ENCODE assay signal across 8 cellular contexts in the genomic region with DNA sequence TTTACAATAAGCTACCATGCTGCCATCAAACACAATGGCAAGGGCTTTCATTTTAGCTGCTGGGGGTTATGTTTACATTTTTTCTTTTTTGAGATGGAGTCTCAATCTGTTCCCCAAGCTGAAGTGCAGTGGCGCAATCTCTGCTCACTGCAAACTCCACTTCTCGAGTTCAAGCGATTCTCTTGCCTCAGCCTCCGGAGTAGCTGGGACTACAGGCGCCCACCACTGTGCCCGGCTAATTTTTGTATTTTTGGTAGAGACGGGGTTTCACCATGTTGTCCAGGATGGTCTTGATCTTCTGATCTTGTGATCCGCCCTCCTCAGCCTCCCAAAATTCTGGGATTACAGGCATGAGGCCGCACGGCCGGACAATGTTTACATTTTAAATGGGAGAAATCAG. TPM values are rescaled to one million over a fixed set of nuclear protein-coding genes. Genes with fewer than 3 reads are reported as not detected.
DNase-seq lines count a peak whose midpoint lies in the region; ATAC-seq and TF ChIP-seq lines count a peak whose summit lies in the region.
"Not testable (repeated sequence)": the region's sequence is repeated elsewhere in the genome, so short reads cannot be mapped to it uniquely, and the experiment has no call there.

No MANE protein-coding gene starts in this region.

- H3K4me1 Mint-ChIP-seq in T-cell (peaks cover 33 to 56% (median 38%) of the 10 kb centered on the region in 3 donors), neural crest cell (peaks cover 20% of the 10 kb centered on the region)
- H3K4me1 Mint-ChIP-seq in activated naive CD8-positive, alpha-beta T cell (ENCODE audit: low read depth) = peaks cover 27% of the 10 kb centered on the region
- peaks cover 14 to 17% of the 10 kb centered on the region in 2 donors for H3K4me1 Mint-ChIP-seq in effector memory CD8-positive, alpha-beta T cell (ENCODE audit: low read depth in 2 of 2)
- H3K4me1 Mint-ChIP-seq in stimulated activated naive CD8-positive, alpha-beta T cell treated with anti-CD3 and anti-CD28 coated beads, Interleukin-15, Interleukin-2, amounts not matched to agents 100 ng/mL and 50 ng/mL, for 24 hours (ENCODE audit: low read depth) = peaks cover 57% of the 10 kb centered on the region

- 82% methylated on average over 11 of the region's 11 CpGs for WGBS in HUES64

- H3K27ac ChIP-seq in BLaER1 treated with 17β-estradiol and CSF1 and Interleukin-3, amounts not matched to agents 10 nM and 100 nM = peak overlapping the region in 10 of 11 experiments; percentile 66 to 95 (median 84); a peak in 17 of 22 replicates
- H3K27ac ChIP-seq in HUES64 (ENCODE audit: low read depth, low read length) = not testable (repeated sequence)

- not testable (repeated sequence) for H3K9me3 ChIP-seq in BLaER1 treated with 17β-estradiol and CSF1 and Interleukin-3, amounts not matched to agents 10 nM and 100 nM (replicated peaks in 1 of 11); HUES64 (ENCODE audit: insufficient read depth, low read depth, low read length); iPS-18c (ENCODE audit: control insufficient read depth, insufficient read depth, low read length)

- peaks cover 24 to 68% (median 46%) of the 10 kb centered on the region in 10 experiments for H3K4me1 ChIP-seq in BLaER1 treated with 17β-estradiol and CSF1 and Interleukin-3, amounts not matched to agents 10 nM and 100 nM
- H3K4me1 ChIP-seq in HUES64 (ENCODE audit: insufficient read depth, low read length) = not testable (repeated sequence)

- not testable (repeated sequence) for H3K9me3 Mint-ChIP-seq in T-cell; activated naive CD8-positive, alpha-beta T cell (ENCODE audit: low read depth); effector memory CD8-positive, alpha-beta T cell; neural crest cell; stimulated activated naive CD8-positive, alpha-beta T cell treated with anti-CD3 and anti-CD28 coated beads, Interleukin-15, Interleukin-2, amounts not matched to agents 100 ng/mL and 50 ng/mL, for 24 hours

- peak overlapping the region; percentile 78 to 96 (median 88) for H3K9ac ChIP-seq in BLaER1 treated with 17β-estradiol and CSF1 and Interleukin-3, amounts not matched to agents 10 nM and 100 nM
- peak overlapping the region; percentile 96 for H3K9ac ChIP-seq in HUES64 (ENCODE audit: low read depth, low read length)

- H3K36me3 Mint-ChIP-seq in T-cell = peaks cover 33% of the 10 kb centered on the region
- not testable (repeated sequence) for H3K36me3 Mint-ChIP-seq in activated naive CD8-positive, alpha-beta T cell; neural crest cell (ENCODE audit: low read depth)
- peaks cover 58% of the 10 kb centered on the region for H3K36me3 Mint-ChIP-seq in effector memory CD8-positive, alpha-beta T cell (ENCODE audit: insufficient read depth)
- H3K36me3 Mint-ChIP-seq in stimulated activated naive CD8-positive, alpha-beta T cell treated with anti-CD3 and anti-CD28 coated beads, Interleukin-15, Interleukin-2, amounts not matched to agents 100 ng/mL and 50 ng/mL, for 24 hours (ENCODE audit: low read depth) = peaks cover 74% of the 10 kb centered on the region

- CTCF ChIA-PET in T-cell (lab: Charles Lee) = interaction anchor here (0.6 kb wide), 2 partner anchors 263 to 454 kb away, joined by 3 read pairs; no protein-coding TSS in a partner anchor

- POLR2A ChIA-PET in T-cell (lab: Charles Lee) = not testable (repeated sequence)

- peak overlapping the region; percentile 81 to 99 (median 87) for H3K4me2 ChIP-seq in BLaER1 treated with 17β-estradiol and CSF1 and Interleukin-3, amounts not matched to agents 10 nM and 100 nM

- peak overlapping the region; percentile 79 to 99 (median 92) for H3K4me3 ChIP-seq in BLaER1 treated with 17β-estradiol and CSF1 and Interleukin-3, amounts not matched to agents 10 nM and 100 nM
- H3K4me3 ChIP-seq in HUES64 (ENCODE audit: low read length) (peak overlapping the region; percentile 99), iPS-18c (ENCODE audit: insufficient read depth, low read depth, low read length) (peak overlapping the region; percentile 98; the same call in 1 of the 2 replicates)

- not testable (repeated sequence) for H3K27me3 Mint-ChIP-seq in T-cell; activated naive CD8-positive, alpha-beta T cell; effector memory CD8-positive, alpha-beta T cell; neural crest cell (ENCODE audit: low read depth); stimulated activated naive CD8-positive, alpha-beta T cell treated with anti-CD3 and anti-CD28 coated beads, Interleukin-15, Interleukin-2, amounts not matched to agents 100 ng/mL and 50 ng/mL, for 24 hours

- H3K36me3 ChIP-seq in BLaER1 treated with 17β-estradiol and CSF1 and Interleukin-3, amounts not matched to agents 10 nM and 100 nM = peaks cover 47 to 75% (median 65%) of the 10 kb centered on the region in 11 experiments
- H3K36me3 ChIP-seq in HUES64 (ENCODE audit: insufficient read depth, low read length) = peaks cover 61% of the 10 kb centered on the region

- peak overlapping the region; percentile 89 to 95 (median 93) for H3K4me3 Mint-ChIP-seq in T-cell
- H3K4me3 Mint-ChIP-seq in activated naive CD8-positive, alpha-beta T cell = peak overlapping the region; percentile 95
- H3K4me3 Mint-ChIP-seq in effector memory CD8-positive, alpha-beta T cell = peak overlapping the region; percentile 90 to 94
- H3K4me3 Mint-ChIP-seq in neural crest cell = peak overlapping the region; percentile 98
- peak overlapping the region; percentile 96 for H3K4me3 Mint-ChIP-seq in stimulated activated naive CD8-positive, alpha-beta T cell treated with anti-CD3 and anti-CD28 coated beads, Interleukin-15, Interleukin-2, amounts not matched to agents 100 ng/mL and 50 ng/mL, for 24 hours

- H3K27ac Mint-ChIP-seq in T-cell (peak overlapping the region; percentile 90 to 92), neural crest cell (ENCODE audit: unreplicated experiment) (peak overlapping the region; percentile 57)
- H3K27ac Mint-ChIP-seq in activated naive CD8-positive, alpha-beta T cell = peak overlapping the region; percentile 50
- H3K27ac Mint-ChIP-seq in effector memory CD8-positive, alpha-beta T cell = peak overlapping the region; percentile 90 to 93
- H3K27ac Mint-ChIP-seq in stimulated activated naive CD8-positive, alpha-beta T cell treated with anti-CD3 and anti-CD28 coated beads, Interleukin-15, Interleukin-2, amounts not matched to agents 100 ng/mL and 50 ng/mL, for 24 hours = peak overlapping the region; percentile 94

- not testable (repeated sequence) for DNase-seq in T-cell; effector memory CD8-positive, alpha-beta T cell; neural crest cell (ENCODE audit: low read depth, low spot score)

- TF ChIP-seq CTCF in neural crest cell (conservative IDR thresholded peaks at IDR 0.05) = not testable (repeated sequence)

- not testable (repeated sequence) for H3K27me3 ChIP-seq in BLaER1 treated with 17β-estradiol and CSF1 and Interleukin-3, amounts not matched to agents 10 nM and 100 nM; HUES64 (ENCODE audit: insufficient read depth, low read length)

- ATAC-seq in T-cell (replicated peaks in 1 of 4); effector memory CD8-positive, alpha-beta T cell (replicated peaks): not testable (repeated sequence)

- peaks cover 7 to 60% (median 52%) of the 10 kb centered on the region in 11 experiments; a peak in 21 of 22 replicates for H4K20me1 ChIP-seq in BLaER1 treated with 17β-estradiol and CSF1 and Interleukin-3, amounts not matched to agents 10 nM and 100 nM

RNA-seq across cellular contexts. Expression of gene SURF6, which starts 1.1 kb away (rescaled TPM):
- polyA plus RNA-seq in HUES64 (2013, experiment 1 of 2) = 28.4 TPM
- 23.1 TPM for polyA plus RNA-seq in HUES64 (2013, experiment 2 of 2)
- 10 to 100 TPM; 18.5 to 35.0 (median 31.1) TPM for total RNA-seq in T-cell
- 22.4 and 23.9 TPM in 2 replicates for total RNA-seq in neural crest cell

RNA-seq across cellular contexts. Expression of gene MED22, which starts 13.0 kb away (rescaled TPM):
- polyA plus RNA-seq in HUES64 (2013, experiment 1 of 2) = 57.6 TPM
- polyA plus RNA-seq in HUES64 (2013, experiment 2 of 2) = 43.9 TPM
- total RNA-seq in T-cell (10 to 100 TPM; 25.9 to 44.8 (median 40.7) TPM), neural crest cell (69.7 and 70.6 TPM in 2 replicates)

RNA-seq across cellular contexts. Expression of gene RPL7A, which starts 13.1 kb away (rescaled TPM):
- polyA plus RNA-seq in HUES64 (2013, experiment 1 of 2) = 2,022 TPM
- polyA plus RNA-seq in HUES64 (2013, experiment 2 of 2) = 2,280 TPM
- total RNA-seq in T-cell = 1,000 to 10,000 TPM; 2,623 to 2,692 (median 2,659) TPM
- 2,746 and 2,748 TPM in 2 replicates for total RNA-seq in neural crest cell

RNA-seq across cellular contexts. Expression of gene SURF1, which starts 21.4 kb away (rescaled TPM):
- polyA plus RNA-seq in HUES64 (2013, experiment 1 of 2) = 28.1 TPM
- 33.2 TPM for polyA plus RNA-seq in HUES64 (2013, experiment 2 of 2)
- 10 to 100 TPM; 33.0 to 58.7 (median 58.3) TPM for total RNA-seq in T-cell
- total RNA-seq in neural crest cell = 32.0 and 32.1 TPM in 2 replicates

RNA-seq across cellular contexts. Expression of gene SURF2, which starts 21.5 kb away (rescaled TPM):
- polyA plus RNA-seq in HUES64 (2013, experiment 1 of 2) = 45.2 TPM
- 34.4 TPM for polyA plus RNA-seq in HUES64 (2013, experiment 2 of 2)
- total RNA-seq in T-cell (10 to 100 TPM; 17.0 to 25.3 (median 24.9) TPM), neural crest cell (31.8 and 34.3 TPM in 2 replicates)
